ENCODE assay signal across 7 cellular contexts in the genomic region with DNA sequence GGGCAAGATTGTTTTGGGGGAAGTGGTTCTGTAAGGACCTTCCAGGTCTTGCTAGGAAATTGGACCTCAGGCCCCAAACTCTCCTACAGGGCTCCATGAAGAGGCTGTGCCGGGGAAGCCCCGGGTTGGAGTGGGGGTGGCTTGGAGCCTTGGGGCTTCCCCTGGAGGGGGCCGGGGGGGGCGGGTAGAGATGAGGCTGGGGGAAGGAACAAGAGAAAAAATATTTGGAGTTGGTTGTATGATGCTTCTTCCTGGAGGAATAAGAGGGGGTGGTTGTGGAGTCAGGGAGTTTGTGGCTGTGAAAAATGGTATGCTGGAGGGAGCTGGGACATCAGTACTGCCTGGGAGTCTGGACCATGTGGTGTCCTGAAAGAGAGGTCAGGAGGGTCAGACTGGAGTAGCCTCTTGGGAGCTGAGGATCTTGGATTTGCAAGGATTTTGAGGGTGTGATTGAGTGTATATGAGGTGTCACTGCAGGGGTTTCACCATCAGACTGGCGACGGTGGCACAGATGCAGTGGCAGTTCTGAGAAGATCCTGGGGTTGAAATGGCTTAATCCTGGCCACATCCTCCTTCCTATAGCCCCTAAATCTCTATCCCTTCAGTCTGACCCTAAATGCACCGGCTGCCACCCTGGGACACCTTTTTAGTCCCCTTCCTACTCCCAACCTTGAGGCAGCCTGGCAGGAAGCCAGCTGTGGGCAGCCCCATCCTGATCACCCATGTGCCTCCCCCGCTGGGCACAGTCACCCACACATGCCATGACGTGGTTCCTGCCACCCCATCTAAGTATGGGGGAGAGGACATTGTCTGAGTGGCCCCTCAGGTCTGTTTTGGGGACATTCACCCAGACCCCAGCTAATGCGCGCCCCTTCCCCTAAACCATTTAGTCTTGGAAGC. TPM values are rescaled to one million over a fixed set of nuclear protein-coding genes. Genes with fewer than 3 reads are reported as not detected.
A peak's percentile ranks its signal among the peaks of the same experiment; 100 is the strongest.
DNase-seq lines count a peak whose midpoint lies in the region; ATAC-seq lines count a peak whose summit lies in the region.

No MANE protein-coding gene starts in this region.

- H3K36me3 Mint-ChIP-seq in activated T-helper 17 cell treated with anti-CD3 and anti-CD28 coated beads, Interleukin-2, amount 50 U/mL, for 72 hours (ENCODE audit: low read depth) = peaks cover 54% of the 10 kb centered on the region

- H3K36me3 ChIP-seq in NT2/D1 (ENCODE audit: insufficient read depth, insufficient read length, low read length) = peaks cover 3% of the 10 kb centered on the region

- H3K4me3 ChIP-seq in NT2/D1 (ENCODE audit: insufficient read length, low read depth) = no peak overlapping the region
- H3K4me3 ChIP-seq in right cardiac atrium (ENCODE audit: low read length) = peak overlapping the region; percentile 70

- peak overlapping the region; percentile 98 for H3K4me3 Mint-ChIP-seq in activated T-helper 17 cell treated with anti-CD3 and anti-CD28 coated beads, Interleukin-2, amount 50 U/mL, for 72 hours

- H3K9ac ChIP-seq in NT2/D1 (ENCODE audit: insufficient read length, low read depth) = peak overlapping the region; percentile 92

- 45% methylated on average over 11 of the region's 11 CpGs for WGBS in right cardiac atrium

- H3K27me3 ChIP-seq in NT2/D1 (ENCODE audit: insufficient read depth, insufficient read length) = peaks cover 25% of the 10 kb centered on the region
- H3K27me3 ChIP-seq in right cardiac atrium (ENCODE audit: control insufficient read depth, insufficient read depth) = no peaks in the 10 kb centered on the region

- H3K4me1 Mint-ChIP-seq in activated T-helper 17 cell treated with anti-CD3 and anti-CD28 coated beads, Interleukin-2, amount 50 U/mL, for 72 hours = peaks cover 45% of the 10 kb centered on the region

- in situ Hi-C loops in KBM-7 (cut with MboI; ENCODE audit: low pct_unique_long_range_greater_than_20kb, low sequenced_read_pairs) = no loop called here

- H3K27ac ChIP-seq in right cardiac atrium (ENCODE audit: low read length) = peak overlapping the region; percentile 92

- intact Hi-C loops in right cardiac atrium (cut with DNase I) = no loop called here

- peaks cover 43% of the 10 kb centered on the region for H3K4me1 ChIP-seq in NT2/D1 (ENCODE audit: insufficient read depth, insufficient read length)
- H3K4me1 ChIP-seq in right cardiac atrium (ENCODE audit: control insufficient read depth, insufficient read depth, low read length) = peaks cover 45% of the 10 kb centered on the region

- no peaks in the 10 kb centered on the region for H3K27me3 Mint-ChIP-seq in activated T-helper 17 cell treated with anti-CD3 and anti-CD28 coated beads, Interleukin-2, amount 50 U/mL, for 72 hours

- H3K9me3 ChIP-seq in NT2/D1 (ENCODE audit: insufficient read depth, low read length) (no peaks in the 10 kb centered on the region), right cardiac atrium (ENCODE audit: control insufficient read depth, low read length) (no peaks in the 10 kb centered on the region)

- DNase-seq in NT2/D1 (ENCODE audit: low read depth, low spot score) (no peak), right cardiac atrium (peak; percentile 53 to 87 (median 77)), NCI-H1105 treated with DMSO at 0.1 percent for 48 hours (lab: John Stamatoyannopoulos, UW) (no peak), KBM-7 (no peak), NOMO-1 treated with dmso at 0.1 percent for 144 hours (lab: John Stamatoyannopoulos, UW; ENCODE audit: unreplicated experiment) (no peak)
- peak; percentile 70 for DNase-seq in stimulated activated CD8-positive, alpha-beta memory T cell treated with anti-CD3 and anti-CD28 coated beads, Interleukin-12 subunit alpha, Interleukin-12 subunit beta, amount 100 ng/mL, for 4 hours (ENCODE audit: low read depth)

- ATAC-seq in activated T-helper 17 cell treated with anti-CD3 and anti-CD28 coated beads, Interleukin-2, amount 50 U/mL, for 72 hours (replicated peaks) = no peak
- ATAC-seq in right cardiac atrium = no peak

- H3K27ac Mint-ChIP-seq in activated T-helper 17 cell treated with anti-CD3 and anti-CD28 coated beads, Interleukin-2, amount 50 U/mL, for 72 hours = peak overlapping the region; percentile 100

- H3K9me3 Mint-ChIP-seq in activated T-helper 17 cell treated with anti-CD3 and anti-CD28 coated beads, Interleukin-2, amount 50 U/mL, for 72 hours = no peaks in the 10 kb centered on the region

RNA-seq across cellular contexts. Expression of a gene that starts 10.9 kb away (rescaled TPM):
- total RNA-seq in activated T-helper 17 cell treated with anti-CD3 and anti-CD28 coated beads, Interleukin-2, amount 50 U/mL, for 72 hours = 10 to 100 TPM; 43.7 to 61.9 TPM
- total RNA-seq in right cardiac atrium = 10 to 100 TPM; 26.2 to 39.0 (median 29.1) TPM
- polyA plus RNA-seq in right cardiac atrium = 28.3 TPM

RNA-seq across cellular contexts. Expression of a gene that starts 32.2 kb away (rescaled TPM):
- 100 to 1,000 TPM in 1 of 2 donors, 10 to 100 TPM in 1; 60.9 to 101 TPM for total RNA-seq in activated T-helper 17 cell treated with anti-CD3 and anti-CD28 coated beads, Interleukin-2, amount 50 U/mL, for 72 hours
- total RNA-seq in right cardiac atrium = 1 to 10 TPM; 1.0 to 1.8 (median 1.3) TPM
- polyA plus RNA-seq in right cardiac atrium = 0.36 TPM

RNA-seq across cellular contexts. Expression of a gene that starts 44.6 kb away (rescaled TPM):
- total RNA-seq in activated T-helper 17 cell treated with anti-CD3 and anti-CD28 coated beads, Interleukin-2, amount 50 U/mL, for 72 hours = not detected
- total RNA-seq in right cardiac atrium = 1 to 10 TPM in 1 of 4 donors, under 1 TPM in 3; 0.74 to 1.4 (median 0.86) TPM
- 0.27 TPM for polyA plus RNA-seq in right cardiac atrium

Comparison
In these comparisons a context has a peak if more than half of its experiments do, and no peak if none do; other contexts are left out.
1. DNase-seq: peak in right cardiac atrium (3 of 3) and stimulated activated CD8-positive, alpha-beta memory T cell treated with anti-CD3 and anti-CD28 coated beads, Interleukin-12 subunit alpha, Interleukin-12 subunit beta, amount 100 ng/mL, for 4 hours (single experiment); none in NT2/D1 (single experiment), NCI-H1105 treated with DMSO at 0.1 percent for 48 hours (single experiment), KBM-7 (single experiment) and NOMO-1 treated with dmso at 0.1 percent for 144 hours (single experiment).
2. RNA of a gene that starts 32.2 kb away (total RNA-seq): 60.9 to 101 TPM in activated T-helper 17 cell treated with anti-CD3 and anti-CD28 coated beads, Interleukin-2, amount 50 U/mL, for 72 hours; 1.0 to 1.8 TPM in right cardiac atrium; every median in the first group is over 10 times any median in the second.